Comparison of ENCODE assay signal across 8 cellular contexts in genomic region chr2:223837290-223838061, GRCh38. TPM values are rescaled to one million over a fixed set of nuclear protein-coding genes. Genes with fewer than 3 reads are reported as not detected.
A peak's percentile ranks its signal among the peaks of the same experiment; 100 is the strongest.
DNase-seq lines count a peak whose midpoint lies in the region; ATAC-seq and TF ChIP-seq lines count a peak whose summit lies in the region.

Gene AP1S3, minus strand, starts transcription at chr2:223837582. Its CDS starts 132 bp downstream, at chr2:223837450.

- no peaks in the 10 kb centered on the region for H3K9me3 ChIP-seq in gastrocnemius medialis

- in situ Hi-C loops in GM13977 (cut with MboI; ENCODE audit: low pct_unique_long_range_greater_than_20kb, low sequenced_read_pairs, unreplicated experiment): loop anchor here (10.0 kb wide), 1 partner anchor 53 kb away; no protein-coding TSS in a partner anchor
- in situ Hi-C loops in gastrocnemius medialis (cut with MboI; ENCODE audit: low sequenced_read_pairs in 4 of 4): no loop called here

- intact Hi-C loops in gastrocnemius medialis (cut with DNase I; ENCODE audit: low total_unique reads): no loop called here

- ATAC-seq in HG02642 (IDR thresholded peaks at IDR 0.05; ENCODE audit: poor library complexity, unreplicated experiment) (peak; percentile 78), gastrocnemius medialis (peak in 1 of 2 donors; percentile 56)

- H3K27me3 ChIP-seq in gastrocnemius medialis: peaks cover 0 to 7% (median 4%) of the 10 kb centered on the region in 3 donors

- peaks cover 4 to 7% of the 10 kb centered on the region in 2 donors for H3K4me1 ChIP-seq in gastrocnemius medialis

- TF ChIP-seq POLR2A in gastrocnemius medialis (IDR thresholded peaks at IDR 0.05): no peak

- H3K36me3 ChIP-seq in gastrocnemius medialis: no peaks in the 10 kb centered on the region

- DNase-seq in GM13977 (ENCODE audit: low spot score) (peak; percentile 94), NCI-H1105 (lab: John Stamatoyannopoulos, UW) (peak; percentile 80), T-helper 2 cell (peak; percentile 40 to 85 (median 57)), anterior cingulate cortex (lab: John Stamatoyannopoulos, UW) (peak in 46 of 58 donors; percentile 4 to 81 (median 27)), hypothalamus (lab: John Stamatoyannopoulos, UW) (peak in 38 of 51 donors; percentile 2 to 70 (median 30)), gastrocnemius medialis (peak in 1 of 2 donors; percentile 6), cortex of kidney (lab: John Stamatoyannopoulos, UW) (no peak)

- H3K27ac ChIP-seq in gastrocnemius medialis: no peak within 1 kb of the TSS

- TF ChIP-seq CTCF in GM13977 (IDR thresholded peaks at IDR 0.05; ENCODE audit: extremely low read depth, insufficient read depth, missing control alignments) (peak; percentile 44), gastrocnemius medialis (IDR thresholded peaks at IDR 0.05 in 4 of 5, conservative IDR thresholded peaks at IDR 0.05 in 1 of 5) (no peak)

- H3K4me3 ChIP-seq in gastrocnemius medialis: peak within 1 kb of the TSS; percentile 51 to 68 (median 62)

RNA-seq across cellular contexts. Expression of gene AP1S3, which starts in this region (rescaled TPM):
- under 1 TPM in 1 of 4 donors, not detected in 3; 0.20 TPM for total RNA-seq in gastrocnemius medialis
